Comparison of ENCODE assay signal across 1 cellular context in the genomic region with DNA sequence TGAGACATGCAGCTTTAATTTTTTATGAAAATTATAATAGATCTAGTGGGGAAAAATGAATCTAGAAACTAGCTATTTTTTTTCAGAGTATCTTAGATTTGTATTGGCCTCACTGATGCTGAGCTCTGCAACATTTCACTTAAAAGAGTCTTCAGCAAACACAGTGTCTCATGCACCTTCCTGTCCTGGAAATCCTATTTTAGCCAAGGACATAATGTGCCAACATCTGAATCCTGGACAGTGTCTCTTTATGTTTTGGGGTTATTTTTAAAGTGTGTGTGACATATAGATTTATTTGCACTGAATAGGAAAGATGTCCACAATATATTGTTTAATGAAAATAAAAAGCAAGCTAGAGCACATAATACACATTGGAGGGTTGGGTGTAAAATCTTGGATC.
TF ChIP-seq lines count a peak whose summit lies in the region.

No MANE protein-coding gene starts in this region.

TF ChIP-seq in A549, 52 proteins besides CTCF, POLR2A, EP300 and RAD21 (continued from another document):
- TF ChIP-seq, protein P1, sequence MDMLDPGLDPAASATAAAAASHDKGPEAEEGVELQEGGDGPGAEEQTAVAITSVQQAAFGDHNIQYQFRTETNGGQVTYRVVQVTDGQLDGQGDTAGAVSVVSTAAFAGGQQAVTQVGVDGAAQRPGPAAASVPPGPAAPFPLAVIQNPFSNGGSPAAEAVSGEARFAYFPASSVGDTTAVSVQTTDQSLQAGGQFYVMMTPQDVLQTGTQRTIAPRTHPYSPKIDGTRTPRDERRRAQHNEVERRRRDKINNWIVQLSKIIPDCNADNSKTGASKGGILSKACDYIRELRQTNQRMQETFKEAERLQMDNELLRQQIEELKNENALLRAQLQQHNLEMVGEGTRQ (IDR thresholded peaks at IDR 0.05) = no peak
- TF ChIP-seq, protein P2, sequence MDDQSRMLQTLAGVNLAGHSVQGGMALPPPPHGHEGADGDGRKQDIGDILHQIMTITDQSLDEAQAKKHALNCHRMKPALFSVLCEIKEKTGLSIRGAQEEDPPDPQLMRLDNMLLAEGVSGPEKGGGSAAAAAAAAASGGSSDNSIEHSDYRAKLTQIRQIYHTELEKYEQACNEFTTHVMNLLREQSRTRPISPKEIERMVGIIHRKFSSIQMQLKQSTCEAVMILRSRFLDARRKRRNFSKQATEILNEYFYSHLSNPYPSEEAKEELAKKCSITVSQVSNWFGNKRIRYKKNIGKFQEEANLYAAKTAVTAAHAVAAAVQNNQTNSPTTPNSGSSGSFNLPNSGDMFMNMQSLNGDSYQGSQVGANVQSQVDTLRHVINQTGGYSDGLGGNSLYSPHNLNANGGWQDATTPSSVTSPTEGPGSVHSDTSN (IDR thresholded peaks at IDR 0.05) = no peak
- TF ChIP-seq SMC3 (IDR thresholded peaks at IDR 0.05) (no peak), KDM5A (IDR thresholded peaks at IDR 0.05) (no peak), ZC3H11A (IDR thresholded peaks at IDR 0.05) (no peak), BHLHE40 (IDR thresholded peaks at IDR 0.05; ENCODE audit: low read depth, low read length) (no peak), NFE2L2 (conservative IDR thresholded peaks at IDR 0.05; ENCODE audit: low read length) (no peak), FOSB (CRISPR knock-in tag; IDR thresholded peaks at IDR 0.05) (no peak), CBX8 (IDR thresholded peaks at IDR 0.05) (no peak)
- TF ChIP-seq, protein P3, sequence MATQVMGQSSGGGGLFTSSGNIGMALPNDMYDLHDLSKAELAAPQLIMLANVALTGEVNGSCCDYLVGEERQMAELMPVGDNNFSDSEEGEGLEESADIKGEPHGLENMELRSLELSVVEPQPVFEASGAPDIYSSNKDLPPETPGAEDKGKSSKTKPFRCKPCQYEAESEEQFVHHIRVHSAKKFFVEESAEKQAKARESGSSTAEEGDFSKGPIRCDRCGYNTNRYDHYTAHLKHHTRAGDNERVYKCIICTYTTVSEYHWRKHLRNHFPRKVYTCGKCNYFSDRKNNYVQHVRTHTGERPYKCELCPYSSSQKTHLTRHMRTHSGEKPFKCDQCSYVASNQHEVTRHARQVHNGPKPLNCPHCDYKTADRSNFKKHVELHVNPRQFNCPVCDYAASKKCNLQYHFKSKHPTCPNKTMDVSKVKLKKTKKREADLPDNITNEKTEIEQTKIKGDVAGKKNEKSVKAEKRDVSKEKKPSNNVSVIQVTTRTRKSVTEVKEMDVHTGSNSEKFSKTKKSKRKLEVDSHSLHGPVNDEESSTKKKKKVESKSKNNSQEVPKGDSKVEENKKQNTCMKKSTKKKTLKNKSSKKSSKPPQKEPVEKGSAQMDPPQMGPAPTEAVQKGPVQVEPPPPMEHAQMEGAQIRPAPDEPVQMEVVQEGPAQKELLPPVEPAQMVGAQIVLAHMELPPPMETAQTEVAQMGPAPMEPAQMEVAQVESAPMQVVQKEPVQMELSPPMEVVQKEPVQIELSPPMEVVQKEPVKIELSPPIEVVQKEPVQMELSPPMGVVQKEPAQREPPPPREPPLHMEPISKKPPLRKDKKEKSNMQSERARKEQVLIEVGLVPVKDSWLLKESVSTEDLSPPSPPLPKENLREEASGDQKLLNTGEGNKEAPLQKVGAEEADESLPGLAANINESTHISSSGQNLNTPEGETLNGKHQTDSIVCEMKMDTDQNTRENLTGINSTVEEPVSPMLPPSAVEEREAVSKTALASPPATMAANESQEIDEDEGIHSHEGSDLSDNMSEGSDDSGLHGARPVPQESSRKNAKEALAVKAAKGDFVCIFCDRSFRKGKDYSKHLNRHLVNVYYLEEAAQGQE (IDR thresholded peaks at IDR 0.05) = no peak
